29 cellular contexts compared by ENCODE assay signal in the genomic region with DNA sequence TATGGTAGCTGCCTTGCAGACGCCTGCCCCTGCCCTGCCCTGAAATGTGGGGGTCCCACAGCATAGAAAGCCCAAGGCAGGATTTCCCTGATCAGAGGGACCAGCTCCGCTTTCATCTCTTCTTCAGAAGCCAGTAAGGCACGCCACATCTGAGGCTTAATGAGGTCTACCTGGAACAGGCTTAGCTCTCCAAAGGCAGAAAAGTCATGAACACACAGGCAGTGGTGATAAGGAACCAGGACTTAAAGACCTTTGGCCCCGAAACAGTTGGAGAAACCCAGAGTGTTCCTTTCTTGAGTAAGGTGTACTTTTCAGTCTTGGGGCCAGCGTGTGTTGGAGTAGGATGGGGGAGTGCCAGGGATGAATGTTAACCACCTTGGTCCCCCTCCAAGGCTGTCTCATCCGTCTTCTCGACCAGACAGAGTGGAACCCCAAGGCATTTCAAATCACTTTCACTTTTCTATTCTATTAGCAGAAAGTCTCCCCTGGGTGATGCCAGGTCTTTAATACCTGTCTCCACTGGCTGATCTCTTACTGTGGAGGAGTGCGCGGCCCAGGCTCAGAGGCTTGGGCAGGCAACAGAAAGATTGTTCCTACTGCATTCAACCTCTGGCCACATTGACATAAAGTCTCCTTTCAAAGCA.
"Had no signal": no experiment of that assay in that cellular context is flagged by ENCODE, and none has a peak within 500 bp of the region (broad histone marks: within the 10 kb centered on the region; RNA-seq: fewer than 3 reads in every experiment).

No MANE protein-coding gene starts in this region.

- DNase-seq: activated B cell treated with CpG ODN at 0.5 μM for 24 hours; activated CD8-positive, alpha-beta memory T cell treated with anti-CD3 and anti-CD28 coated beads, Interleukin-2, amount 10 ng/mL, durations not matched to agents 7 days and 5 days; activated CD8-positive, alpha-beta T cell treated with anti-CD3 and anti-CD28 coated beads, Interleukin-2, amount 10 ng/mL, durations not matched to agents 7 days and 5 days; activated effector memory CD4-positive, alpha-beta T cell treated with Interleukin-2 at 50 U/mL for 16 hours; activated naive CD4-positive, alpha-beta T cell treated with anti-CD3 and anti-CD28 coated beads for 36 hours; activated naive CD8-positive, alpha-beta T cell treated with anti-CD3 and anti-CD28 coated beads for 36 hours; activated T-cell treated with anti-CD3 and anti-CD28 coated beads for 4 hours; adrenal gland; central memory CD4-positive, alpha-beta T cell; effector CD4-positive, alpha-beta T cell; islet precursor cell; left ventricle myocardium inferior; naive B cell; retina; stimulated activated CD4-positive, alpha-beta T cell treated with anti-CD3 and anti-CD28 coated beads, Interleukin-15, amount 100 ng/mL, for 24 hours; stimulated activated CD4-positive, alpha-beta T cell treated with anti-CD3 and anti-CD28 coated beads, Interleukin-2, amount 100 ng/mL, for 24 hours; stimulated activated naive B cell treated with anti-CD40 and anti-IgM and Interleukin-4, amounts not matched to agents 10 μg/mL and 1 μg/mL and 100 μg/mL, for 72 hours; T-helper 1 cell; tibial artery; upper lobe of right lung had no signal

- H3K36me3 Mint-ChIP-seq: activated CD8-positive, alpha-beta memory T cell treated with anti-CD3 and anti-CD28 coated beads, Interleukin-2, amount 10 ng/mL, durations not matched to agents 7 days and 5 days had no signal

- H3K4me3 Mint-ChIP-seq: activated B cell treated with CpG ODN at 0.5 μM for 24 hours; activated CD8-positive, alpha-beta memory T cell treated with anti-CD3 and anti-CD28 coated beads, Interleukin-2, amount 10 ng/mL, durations not matched to agents 7 days and 5 days; activated CD8-positive, alpha-beta T cell treated with anti-CD3 and anti-CD28 coated beads, Interleukin-2, amount 10 ng/mL, durations not matched to agents 7 days and 5 days; activated naive CD4-positive, alpha-beta T cell treated with anti-CD3 and anti-CD28 coated beads for 36 hours; activated naive CD8-positive, alpha-beta T cell treated with anti-CD3 and anti-CD28 coated beads for 36 hours; dendritic cell treated with granulocyte-macrophage colony-stimulating factor and Interleukin-4, amounts not matched to agents 40 ng/mL and 50 ng/mL, for 4 days; naive B cell; stimulated activated naive B cell treated with anti-CD40 and anti-IgM and Interleukin-4, amounts not matched to agents 10 μg/mL and 1 μg/mL and 100 μg/mL, for 72 hours; T-helper 2 cell treated with Interferon-gamma antibody and Interleukin-4, amounts not matched to agents 5 μg/mL and 100 μg/mL, for 36 hours had no signal

- H3K4me1 Mint-ChIP-seq: activated B cell treated with CpG ODN at 0.5 μM for 24 hours; activated CD8-positive, alpha-beta memory T cell treated with anti-CD3 and anti-CD28 coated beads, Interleukin-2, amount 10 ng/mL, durations not matched to agents 7 days and 5 days; activated naive CD8-positive, alpha-beta T cell treated with anti-CD3 and anti-CD28 coated beads for 36 hours; naive B cell; stimulated activated naive B cell treated with anti-CD40 and anti-IgM and Interleukin-4, amounts not matched to agents 10 μg/mL and 1 μg/mL and 100 μg/mL, for 72 hours had no signal

- H3K4me1 ChIP-seq: adrenal gland, ascending aorta, suprapubic skin, tibial artery, upper lobe of right lung had no signal

- H3K9me3 Mint-ChIP-seq: activated B cell treated with CpG ODN at 0.5 μM for 24 hours; activated naive CD4-positive, alpha-beta T cell treated with anti-CD3 and anti-CD28 coated beads for 36 hours; activated naive CD8-positive, alpha-beta T cell treated with anti-CD3 and anti-CD28 coated beads for 36 hours; naive B cell; stimulated activated naive B cell treated with anti-CD40 and anti-IgM and Interleukin-4, amounts not matched to agents 10 μg/mL and 1 μg/mL and 100 μg/mL, for 72 hours; T-helper 2 cell treated with Interferon-gamma antibody and Interleukin-4, amounts not matched to agents 5 μg/mL and 100 μg/mL, for 36 hours had no signal

- H3K27me3 Mint-ChIP-seq: activated B cell treated with CpG ODN at 0.5 μM for 24 hours; activated CD8-positive, alpha-beta memory T cell treated with anti-CD3 and anti-CD28 coated beads, Interleukin-2, amount 10 ng/mL, durations not matched to agents 7 days and 5 days; activated naive CD8-positive, alpha-beta T cell treated with anti-CD3 and anti-CD28 coated beads for 36 hours; dendritic cell treated with granulocyte-macrophage colony-stimulating factor and Interleukin-4, amounts not matched to agents 40 ng/mL and 50 ng/mL, for 4 days; naive B cell; progenitor cell of endocrine pancreas; stimulated activated naive B cell treated with anti-CD40 and anti-IgM and Interleukin-4, amounts not matched to agents 10 μg/mL and 1 μg/mL and 100 μg/mL, for 72 hours had no signal

- H3K4me2 ChIP-seq: smooth muscle cell had no signal

- FAIRE-seq: frontal cortex had no signal

- H3K27me3 ChIP-seq: adrenal gland, ascending aorta, suprapubic skin, tibial artery, upper lobe of right lung had no signal

- H3K27ac Mint-ChIP-seq: activated B cell treated with CpG ODN at 0.5 μM for 24 hours; activated CD8-positive, alpha-beta memory T cell treated with anti-CD3 and anti-CD28 coated beads, Interleukin-2, amount 10 ng/mL, durations not matched to agents 7 days and 5 days; activated CD8-positive, alpha-beta T cell treated with anti-CD3 and anti-CD28 coated beads, Interleukin-2, amount 10 ng/mL, durations not matched to agents 7 days and 5 days; activated naive CD4-positive, alpha-beta T cell treated with anti-CD3 and anti-CD28 coated beads for 36 hours; activated naive CD8-positive, alpha-beta T cell treated with anti-CD3 and anti-CD28 coated beads for 36 hours; dendritic cell treated with granulocyte-macrophage colony-stimulating factor and Interleukin-4, amounts not matched to agents 40 ng/mL and 50 ng/mL, for 4 days; progenitor cell of endocrine pancreas; stimulated activated naive B cell treated with anti-CD40 and anti-IgM and Interleukin-4, amounts not matched to agents 10 μg/mL and 1 μg/mL and 100 μg/mL, for 72 hours; T-helper 2 cell treated with Interferon-gamma antibody and Interleukin-4, amounts not matched to agents 5 μg/mL and 100 μg/mL, for 36 hours had no signal

- H3K27ac ChIP-seq: adrenal gland, ascending aorta, left ventricle myocardium inferior, suprapubic skin, tibial artery, upper lobe of right lung had no signal

- ATAC-seq: activated CD8-positive, alpha-beta memory T cell treated with anti-CD3 and anti-CD28 coated beads, Interleukin-2, amount 10 ng/mL, durations not matched to agents 7 days and 5 days; activated CD8-positive, alpha-beta T cell treated with anti-CD3 and anti-CD28 coated beads, Interleukin-2, amount 10 ng/mL, durations not matched to agents 7 days and 5 days; sciatic nerve; stimulated activated naive B cell treated with anti-CD40 and anti-IgM and Interleukin-4, amounts not matched to agents 10 μg/mL and 1 μg/mL and 100 μg/mL, for 72 hours; upper lobe of right lung had no signal

- H3K4me3 ChIP-seq: adrenal gland, ascending aorta, left ventricle myocardium inferior, lung, smooth muscle cell, suprapubic skin, tibial artery, upper lobe of right lung had no signal

- H3K9me3 ChIP-seq: adrenal gland, ascending aorta, left ventricle myocardium inferior, suprapubic skin, tibial artery, upper lobe of right lung had no signal
